ENCODE assay signal across 21 cellular contexts in the genomic region with DNA sequence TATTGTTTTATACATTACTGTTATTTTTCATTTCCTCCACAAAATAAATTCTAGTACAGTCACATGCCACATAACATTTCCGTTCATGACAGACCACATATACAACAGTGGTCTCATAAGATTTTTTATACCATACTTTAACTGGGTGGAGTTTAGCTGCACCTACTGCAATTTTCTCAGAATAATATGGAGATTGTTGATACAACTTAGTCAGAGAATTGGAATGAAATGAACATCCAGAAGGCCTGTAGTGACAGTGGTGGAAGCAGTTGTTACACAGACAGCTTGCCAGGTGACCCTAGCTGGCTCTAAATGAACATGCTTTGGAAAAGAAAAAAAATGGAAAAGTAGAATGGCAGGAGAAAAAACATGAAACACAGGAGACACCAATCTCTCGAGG.
DNase-seq lines count a peak whose midpoint lies in the region; ATAC-seq, FAIRE-seq and TF ChIP-seq lines count a peak whose summit lies in the region.
"Had no signal": no experiment of that assay in that cellular context is flagged by ENCODE, and none has a peak within 500 bp of the region (broad histone marks: within the 10 kb centered on the region; RNA-seq: fewer than 3 reads in every experiment).

No MANE protein-coding gene starts in this region.

- H3K27ac ChIP-seq in RWPE1, result no peak overlapping the region
- no peak overlapping the region for H3K27ac ChIP-seq in fibroblast of lung (ENCODE audit: insufficient read depth, low read length)
- H3K27ac ChIP-seq in Peyer's patch, result no peak overlapping the region
- H3K27ac ChIP-seq: suprapubic skin had no signal

- no peak overlapping the region for H2AFZ ChIP-seq in fibroblast of lung (ENCODE audit: low read length)

- H3K36me3 Mint-ChIP-seq in activated naive CD8-positive, alpha-beta T cell treated with anti-CD3 and anti-CD28 coated beads for 36 hours, result no peaks in the 10 kb centered on the region
- H3K36me3 Mint-ChIP-seq: IgD-negative memory B cell; natural killer cell treated with Interleukin-12 subunit alpha and Interleukin-12 subunit beta and Interleukin-15 and Interleukin-18, amount 100 ng/mL, for 72 hours had no signal

- no peaks in the 10 kb centered on the region for H3K79me2 ChIP-seq in fibroblast of lung (ENCODE audit: control insufficient read depth, insufficient read depth, low read length)

- intact Hi-C loops in sciatic nerve (cut with DNase I), result no loop called here

- H4K20me1 ChIP-seq in fibroblast of lung (ENCODE audit: control insufficient read depth, extremely low read depth, insufficient read depth, low read length), result no peaks in the 10 kb centered on the region

- no peak overlapping the region for H3K27ac Mint-ChIP-seq in activated naive CD8-positive, alpha-beta T cell treated with anti-CD3 and anti-CD28 coated beads for 36 hours
- H3K27ac Mint-ChIP-seq: H9; IgD-negative memory B cell; natural killer cell treated with Interleukin-12 subunit alpha and Interleukin-12 subunit beta and Interleukin-15 and Interleukin-18, amount 100 ng/mL, for 72 hours had no signal

- TF ChIP-seq POLR2A in H54 (IDR thresholded peaks at IDR 0.05; ENCODE audit: low read depth, low read length) (no peak), Peyer's patch (IDR thresholded peaks at IDR 0.05) (no peak)

- no peak overlapping the region for H3K4me3 Mint-ChIP-seq in activated naive CD8-positive, alpha-beta T cell treated with anti-CD3 and anti-CD28 coated beads for 36 hours
- H3K4me3 Mint-ChIP-seq: H9; IgD-negative memory B cell; natural killer cell treated with Interleukin-12 subunit alpha and Interleukin-12 subunit beta and Interleukin-15 and Interleukin-18, amount 100 ng/mL, for 72 hours; T-helper 17 cell had no signal

- no peak overlapping the region for H3K9ac ChIP-seq in fibroblast of lung (ENCODE audit: insufficient read depth, low read length)

- TF ChIP-seq CTCF in RWPE1 (conservative IDR thresholded peaks at IDR 0.05; ENCODE audit: low read depth), result no peak
- TF ChIP-seq CTCF in fibroblast of lung (conservative IDR thresholded peaks at IDR 0.05 in 1 of 2, IDR thresholded peaks at IDR 0.05 in 1 of 2; ENCODE audit: low read depth in 1 of 2, low read length in 2 of 2), result no peak
- no peak for TF ChIP-seq CTCF in Peyer's patch (IDR thresholded peaks at IDR 0.05)

- no peaks in the 10 kb centered on the region for H3K36me3 ChIP-seq in fibroblast of lung (ENCODE audit: control insufficient read depth, insufficient read depth, low read length)
- H3K36me3 ChIP-seq in Peyer's patch, result no peaks in the 10 kb centered on the region
- H3K36me3 ChIP-seq: gastroesophageal sphincter, suprapubic skin had no signal

- CTCF ChIA-PET in RWPE1 (lab: Yijun Ruan, JAX), result no interaction called here

- peaks cover 5% of the 10 kb centered on the region for H3K27me3 Mint-ChIP-seq in activated naive CD8-positive, alpha-beta T cell treated with anti-CD3 and anti-CD28 coated beads for 36 hours
- H3K27me3 Mint-ChIP-seq: T-helper 17 cell had no signal

- peak; percentile 43 for ATAC-seq in sciatic nerve
- ATAC-seq: activated CD4-positive, CD25-positive, alpha-beta regulatory T cell treated with anti-CD3 and anti-CD28 coated beads, Interleukin-2, amount 50 U/mL, for 24 hours; natural killer cell treated with Interleukin-12 subunit alpha and Interleukin-12 subunit beta and Interleukin-15 and Interleukin-18, amount 100 ng/mL, for 72 hours; T-helper 17 cell had no signal

- H3K9me3 ChIP-seq in fibroblast of lung (ENCODE audit: control insufficient read depth, insufficient read depth, low read depth, low read length) (no peaks in the 10 kb centered on the region), Peyer's patch (no peaks in the 10 kb centered on the region)
- H3K9me3 ChIP-seq: gastroesophageal sphincter, suprapubic skin had no signal

- H3K27me3 ChIP-seq in fibroblast of lung (ENCODE audit: control insufficient read depth, insufficient read depth, low read length), result no peaks in the 10 kb centered on the region
- H3K27me3 ChIP-seq in Peyer's patch, result no peaks in the 10 kb centered on the region
- H3K27me3 ChIP-seq: gastroesophageal sphincter, suprapubic skin had no signal

- H3K4me1 ChIP-seq in fibroblast of lung (ENCODE audit: control insufficient read depth, extremely low read depth, insufficient read depth, low read length), result peaks cover 6% of the 10 kb centered on the region
- H3K4me1 ChIP-seq in Peyer's patch, result no peaks in the 10 kb centered on the region
- H3K4me1 ChIP-seq: gastroesophageal sphincter had no signal

- peaks cover 7% of the 10 kb centered on the region for H3K4me1 Mint-ChIP-seq in activated naive CD8-positive, alpha-beta T cell treated with anti-CD3 and anti-CD28 coated beads for 36 hours
- H3K4me1 Mint-ChIP-seq: H9 had no signal

- no peak overlapping the region for H3K4me3 ChIP-seq in fibroblast of lung (replicated peaks in 1 of 4; ENCODE audit: control extremely low read depth in 1 of 4, insufficient read depth in 1 of 4, low read depth in 3 of 4, low read length in 4 of 4)
- H3K4me3 ChIP-seq in Peyer's patch, result no peak overlapping the region
- H3K4me3 ChIP-seq: gastroesophageal sphincter, lung, suprapubic skin had no signal

- H3K4me2 ChIP-seq in fibroblast of lung (ENCODE audit: extremely low read depth, insufficient read depth, low read length), result no peak overlapping the region

- DNase-seq in H54 (ENCODE audit: insufficient read length, low spot score) (no peak), RWPE1 (ENCODE audit: low spot score) (peak; percentile 14), fibroblast of lung (ENCODE audit: low read depth in 2 of 2) (peak; percentile 74 to 79), sciatic nerve (ENCODE audit: low spot score) (no peak), Peyer's patch (no peak), SKM-1 (lab: John Stamatoyannopoulos, UW; ENCODE audit: unreplicated experiment) (no peak)
- no peak for DNase-seq in activated naive CD8-positive, alpha-beta T cell treated with anti-CD3 and anti-CD28 coated beads for 36 hours
- DNase-seq: activated gamma-delta T cell; DND-41; H9; NCI-H1048; NCI-H2107; retina; stimulated activated CD4-positive, alpha-beta T cell treated with anti-CD3 and anti-CD28 coated beads, Interleukin-2, amount 100 ng/mL, for 24 hours; T-helper 17 cell had no signal

- FAIRE-seq in H54 (lab: Jason Lieb, UNC), result peak; percentile 73

- POLR2A ChIA-PET in RWPE1 (lab: Yijun Ruan, JAX; ENCODE audit: low non-redundant PET), result no interaction called here

- H3K9me3 Mint-ChIP-seq in activated naive CD8-positive, alpha-beta T cell treated with anti-CD3 and anti-CD28 coated beads for 36 hours, result peaks cover 2% of the 10 kb centered on the region

Comparison
In these comparisons a context has a peak if more than half of its experiments do, and no peak if none do; other contexts are left out.
1. DNase-seq: peak in RWPE1 (single experiment) and fibroblast of lung (2 of 2); none in H54 (single experiment), sciatic nerve (single experiment), activated naive CD8-positive, alpha-beta T cell treated with anti-CD3 and anti-CD28 coated beads for 36 hours (single experiment), Peyer's patch (0 of 3) and SKM-1 (single experiment).